ENCODE assay signal across 19 cellular contexts in the genomic region with DNA sequence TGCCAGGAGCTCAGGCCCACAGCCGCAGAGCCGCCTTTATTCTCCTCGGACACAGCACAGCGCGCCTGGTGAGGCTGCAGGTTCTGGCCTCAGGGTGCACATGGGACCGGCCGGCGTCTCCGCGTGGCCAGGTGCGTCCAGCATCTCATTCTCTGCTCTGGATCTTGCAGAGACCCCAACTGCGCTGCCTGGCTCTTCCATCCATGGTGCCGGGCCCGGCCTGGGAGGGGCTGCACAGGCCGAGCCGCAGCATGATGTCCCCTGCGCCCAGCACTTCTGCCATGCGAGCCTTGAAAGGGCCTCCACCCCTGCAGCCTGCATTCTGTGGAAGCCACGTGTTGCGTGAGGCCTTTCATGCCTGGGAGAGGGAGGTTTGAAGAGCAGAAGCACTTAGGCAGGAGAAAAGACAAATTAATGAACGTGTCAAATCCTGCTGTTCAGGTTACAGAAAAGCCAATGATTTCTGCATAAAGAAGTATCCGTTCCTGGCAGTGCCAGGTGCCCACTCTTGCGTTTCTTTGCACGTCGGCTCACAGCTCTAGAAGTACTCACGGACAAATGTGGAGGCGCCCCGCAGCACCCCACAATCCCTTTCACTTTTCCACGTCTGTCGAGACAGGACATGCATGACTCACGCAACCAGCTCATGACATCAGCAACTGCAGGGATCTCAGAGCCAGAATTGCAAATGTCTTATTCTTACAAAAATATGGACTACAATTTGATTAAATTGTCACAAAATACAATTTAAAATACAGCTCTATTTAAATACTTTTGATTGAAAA.
DNase-seq lines count a peak whose midpoint lies in the region; ATAC-seq, FAIRE-seq and TF ChIP-seq lines count a peak whose summit lies in the region.
"Had no signal": no experiment of that assay in that cellular context is flagged by ENCODE, and none has a peak within 500 bp of the region (broad histone marks: within the 10 kb centered on the region; RNA-seq: fewer than 3 reads in every experiment).

No MANE protein-coding gene starts in this region.

- no peak for TF ChIP-seq EP300 in K562 (IDR thresholded peaks at IDR 0.05; ENCODE audit: low read length)

- CTCF ChIA-PET in activated CD4-positive, alpha-beta T cell treated with anti-CD3 and anti-CD28 coated beads for 36 hours (lab: Charles Lee), result interaction anchor here (0.6 to 1.1 kb wide), 2 partner anchors 16 to 306 kb away, joined by 3 read pairs; no protein-coding TSS in a partner anchor
- CTCF ChIA-PET in K562 (lab: Yijun Ruan, JAX; ENCODE audit: low intra/inter-chr PET ratio), result no interaction called here

- no peaks in the 10 kb centered on the region for H3K79me2 ChIP-seq in K562 (ENCODE audit: control insufficient read depth, insufficient read depth, low read length)

- peak overlapping the region; percentile 19 for H3K27ac Mint-ChIP-seq in activated CD4-positive, alpha-beta T cell treated with anti-CD3 and anti-CD28 coated beads, Interleukin-2, amount 10 ng/mL, durations not matched to agents 24 days and 14 days
- no peak overlapping the region for H3K27ac Mint-ChIP-seq in activated CD4-positive, alpha-beta T cell treated with anti-CD3 and anti-CD28 coated beads for 36 hours

- H3K36me3 ChIP-seq in K562 (ENCODE audit: control insufficient read depth, insufficient read depth, low read length) (no peaks in the 10 kb centered on the region), kidney (ENCODE audit: control insufficient read depth in 1 of 2, insufficient read depth in 2 of 2, low read length in 2 of 2) (no peaks in the 10 kb centered on the region)

- H3K9ac ChIP-seq in K562 (ENCODE audit: insufficient read depth in 1 of 2, low read depth in 2 of 2, low read length in 2 of 2), result no peak overlapping the region
- no peak overlapping the region for H3K9ac ChIP-seq in kidney (ENCODE audit: low read length in 2 of 2)

- H3K9me1 ChIP-seq in K562 (ENCODE audit: control insufficient read depth, insufficient read depth, low read length), result no peaks in the 10 kb centered on the region

- H3K27ac ChIP-seq in K562 (ENCODE audit: extremely low read depth, low read depth, low read length), result no peak overlapping the region
- no peak overlapping the region for H3K27ac ChIP-seq in kidney (ENCODE audit: low read depth in 2 of 2, low read length in 2 of 2)

- no peaks in the 10 kb centered on the region for H3K36me3 Mint-ChIP-seq in activated CD4-positive, alpha-beta T cell treated with anti-CD3 and anti-CD28 coated beads, Interleukin-2, amount 10 ng/mL, durations not matched to agents 24 days and 14 days (ENCODE audit: low read depth)
- H3K36me3 Mint-ChIP-seq in activated CD4-positive, alpha-beta T cell treated with anti-CD3 and anti-CD28 coated beads for 36 hours (ENCODE audit: low read depth), result no peaks in the 10 kb centered on the region

- TF ChIP-seq RAD21 in K562 (CRISPR knock-in tag; conservative IDR thresholded peaks at IDR 0.05 in 1 of 2, IDR thresholded peaks at IDR 0.05 in 1 of 2), result no peak

- H3K4me2 ChIP-seq in K562 (ENCODE audit: insufficient read depth, low read length), result no peak overlapping the region

- POLR2A ChIA-PET in activated CD4-positive, alpha-beta T cell treated with anti-CD3 and anti-CD28 coated beads for 36 hours (lab: Charles Lee), result no interaction called here
- POLR2A ChIA-PET in K562 (lab: Yijun Ruan, JAX), result no interaction called here

- H2AFZ ChIP-seq in K562 (ENCODE audit: low read depth, low read length), result no peak overlapping the region

- in situ Hi-C loops in K562 (cut with MboI), result no loop called here

- H3K4me3 Mint-ChIP-seq in activated CD4-positive, alpha-beta T cell treated with anti-CD3 and anti-CD28 coated beads, Interleukin-2, amount 10 ng/mL, durations not matched to agents 24 days and 14 days, result no peak overlapping the region
- no peak overlapping the region for H3K4me3 Mint-ChIP-seq in activated CD4-positive, alpha-beta T cell treated with anti-CD3 and anti-CD28 coated beads for 36 hours

- H3K27me3 Mint-ChIP-seq in activated CD4-positive, alpha-beta T cell treated with anti-CD3 and anti-CD28 coated beads, Interleukin-2, amount 10 ng/mL, durations not matched to agents 24 days and 14 days, result no peaks in the 10 kb centered on the region
- H3K27me3 Mint-ChIP-seq in activated CD4-positive, alpha-beta T cell treated with anti-CD3 and anti-CD28 coated beads for 36 hours, result no peaks in the 10 kb centered on the region

- intact Hi-C loops in activated CD4-positive, alpha-beta T cell treated with anti-CD3 and anti-CD28 coated beads, Interleukin-2, amount 10 ng/mL, durations not matched to agents 24 days and 14 days (cut with micrococcal nuclease), result no loop called here
- intact Hi-C loops in activated CD4-positive, alpha-beta T cell treated with anti-CD3 and anti-CD28 coated beads for 36 hours (cut with DNase I, micrococcal nuclease), result no loop called here
- intact Hi-C loops in K562 (cut with micrococcal nuclease), result no loop called here
- intact Hi-C loops in kidney (cut with DNase I), result no loop called here

- H3K4me3 ChIP-seq in K562 (no peak overlapping the region), kidney (ENCODE audit: low read length in 2 of 2) (no peak overlapping the region)
- H3K4me3 ChIP-seq: GM12878 had no signal

- H4K20me1 ChIP-seq in K562 (replicated peaks; ENCODE audit: control insufficient read depth, insufficient read depth, low read length), result peaks cover 7% of the 10 kb centered on the region; the same call in 1 of the 2 replicates

- H3K9me3 ChIP-seq in K562 (replicated peaks; ENCODE audit: control insufficient read depth, insufficient read depth, low read depth, low read length), result no peaks in the 10 kb centered on the region
- no peaks in the 10 kb centered on the region for H3K9me3 ChIP-seq in kidney (ENCODE audit: control insufficient read depth in 1 of 2, low read length in 2 of 2)

- no peak for DNase-seq in activated CD4-positive, alpha-beta T cell treated with anti-CD3 and anti-CD28 coated beads, Interleukin-2, amount 10 ng/mL, durations not matched to agents 24 days and 14 days
- no peak for DNase-seq in activated CD4-positive, alpha-beta T cell treated with anti-CD3 and anti-CD28 coated beads for 36 hours
- DNase-seq in K562 (ENCODE audit: extremely low read depth in 1 of 4, low spot score in 3 of 4), result peak in 1 of 4 experiments; percentile 37
- DNase-seq in kidney, result peak; percentile 58
- peak; percentile 73 for DNase-seq in putamen (ENCODE audit: low spot score)
- no peak for DNase-seq in erythroblast (lab: John Stamatoyannopoulos, UW)
- DNase-seq in NCI-H1436 (lab: John Stamatoyannopoulos, UW), result no peak
- DNase-seq: 8988T, C1 segment of cervical spinal cord, DND-41, GDM1, GOT3, MM.1S, NCI-H1105, NCI-H1694 treated with DMSO at 0.1 percent for 48 hours, NCI-H2171, NCI-H748 treated with DMSO at 0.1 percent for 48 hours had no signal

- BruUV-seq in K562 (replicated peaks; lab: Mats Ljungman, UMichigan), result no TSS peak

- FAIRE-seq in K562 (lab: Jason Lieb, UNC) (no peak), kidney (lab: Jason Lieb, UNC) (no peak)
- FAIRE-seq: GM12878 had no signal

- ATAC-seq in activated CD4-positive, alpha-beta T cell treated with anti-CD3 and anti-CD28 coated beads for 36 hours, result no peak
- ATAC-seq in K562 (no peak), HG02938 (IDR thresholded peaks at IDR 0.05; ENCODE audit: unreplicated experiment) (no peak)
- ATAC-seq: GM12878 had no signal

- peaks cover 0 to 15% of the 10 kb centered on the region in 2 experiments; a peak in 1 of 5 replicates for H3K4me1 ChIP-seq in K562 (replicated peaks in 1 of 2; ENCODE audit: control insufficient read depth in 2 of 2, insufficient read depth in 2 of 2, low read length in 2 of 2)
- no peaks in the 10 kb centered on the region for H3K4me1 ChIP-seq in kidney (ENCODE audit: control insufficient read depth in 1 of 2, insufficient read depth in 1 of 2, low read depth in 1 of 2, low read length in 2 of 2)

- no peaks in the 10 kb centered on the region for H3K4me1 Mint-ChIP-seq in activated CD4-positive, alpha-beta T cell treated with anti-CD3 and anti-CD28 coated beads, Interleukin-2, amount 10 ng/mL, durations not matched to agents 24 days and 14 days
- peaks cover 10% of the 10 kb centered on the region for H3K4me1 Mint-ChIP-seq in activated CD4-positive, alpha-beta T cell treated with anti-CD3 and anti-CD28 coated beads for 36 hours

- TF ChIP-seq POLR2A in K562 (conservative IDR thresholded peaks at IDR 0.05), result no peak
- no peak for TF ChIP-seq POLR2A in erythroblast (IDR thresholded peaks at IDR 0.05; ENCODE audit: low read length)

- H3K27me3 ChIP-seq in K562 (ENCODE audit: control insufficient read depth in 2 of 2, insufficient read depth in 2 of 2, low read length in 2 of 2), result peaks cover 26 to 67% of the 10 kb centered on the region in 2 experiments

- H3K9me3 Mint-ChIP-seq in activated CD4-positive, alpha-beta T cell treated with anti-CD3 and anti-CD28 coated beads, Interleukin-2, amount 10 ng/mL, durations not matched to agents 24 days and 14 days, result no peaks in the 10 kb centered on the region
- peaks cover 7% of the 10 kb centered on the region for H3K9me3 Mint-ChIP-seq in activated CD4-positive, alpha-beta T cell treated with anti-CD3 and anti-CD28 coated beads for 36 hours (ENCODE audit: low read depth)

- TF ChIP-seq CTCF in K562 (IDR thresholded peaks at IDR 0.05 in 2 of 3, conservative IDR thresholded peaks at IDR 0.05 in 1 of 3; ENCODE audit: insufficient read depth in 2 of 3, low read depth in 1 of 3, low read length in 3 of 3) (no peak), kidney (IDR thresholded peaks at IDR 0.05; ENCODE audit: borderline replicate concordance, extremely low read depth, insufficient read depth) (no peak)

- WGBS in K562 (ENCODE audit: insufficient coverage, low coverage, missing lambda C conversion rate), result 5% methylated on average over 31 of the region's 31 CpGs

TF ChIP-seq in K562, 482 proteins besides CTCF, POLR2A, EP300 and RAD21 (continues in another document):
- TF ChIP-seq, protein P1, sequence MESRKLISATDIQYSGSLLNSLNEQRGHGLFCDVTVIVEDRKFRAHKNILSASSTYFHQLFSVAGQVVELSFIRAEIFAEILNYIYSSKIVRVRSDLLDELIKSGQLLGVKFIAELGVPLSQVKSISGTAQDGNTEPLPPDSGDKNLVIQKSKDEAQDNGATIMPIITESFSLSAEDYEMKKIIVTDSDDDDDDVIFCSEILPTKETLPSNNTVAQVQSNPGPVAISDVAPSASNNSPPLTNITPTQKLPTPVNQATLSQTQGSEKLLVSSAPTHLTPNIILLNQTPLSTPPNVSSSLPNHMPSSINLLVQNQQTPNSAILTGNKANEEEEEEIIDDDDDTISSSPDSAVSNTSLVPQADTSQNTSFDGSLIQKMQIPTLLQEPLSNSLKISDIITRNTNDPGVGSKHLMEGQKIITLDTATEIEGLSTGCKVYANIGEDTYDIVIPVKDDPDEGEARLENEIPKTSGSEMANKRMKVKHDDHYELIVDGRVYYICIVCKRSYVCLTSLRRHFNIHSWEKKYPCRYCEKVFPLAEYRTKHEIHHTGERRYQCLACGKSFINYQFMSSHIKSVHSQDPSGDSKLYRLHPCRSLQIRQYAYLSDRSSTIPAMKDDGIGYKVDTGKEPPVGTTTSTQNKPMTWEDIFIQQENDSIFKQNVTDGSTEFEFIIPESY (CRISPR knock-in tag; IDR thresholded peaks at IDR 0.05), result no peak

Comparison
In these comparisons a context has a peak if more than half of its experiments do, and no peak if none do; other contexts are left out.
1. DNase-seq: peak in kidney (single experiment) and putamen (single experiment); none in activated CD4-positive, alpha-beta T cell treated with anti-CD3 and anti-CD28 coated beads, Interleukin-2, amount 10 ng/mL, durations not matched to agents 24 days and 14 days (single experiment), activated CD4-positive, alpha-beta T cell treated with anti-CD3 and anti-CD28 coated beads for 36 hours (single experiment), erythroblast (0 of 2) and NCI-H1436 (single experiment).